12 cellular contexts compared by ENCODE assay signal in genomic region chrX:65707153-65707552, GRCh38. TPM values are rescaled to one million over a fixed set of nuclear protein-coding genes. Genes with fewer than 3 reads are reported as not detected.
DNase-seq lines count a peak whose midpoint lies in the region; ATAC-seq and TF ChIP-seq lines count a peak whose summit lies in the region.
"Had no signal": no experiment of that assay in that cellular context is flagged by ENCODE, and none has a peak within 500 bp of the region (broad histone marks: within the 10 kb centered on the region; RNA-seq: fewer than 3 reads in every experiment).

No MANE protein-coding gene starts in this region.

- peaks cover 49 to 63% of the 10 kb centered on the region in 2 donors for H3K4me1 Mint-ChIP-seq in natural killer cell treated with Interleukin-12 subunit alpha and Interleukin-12 subunit beta and Interleukin-15 and Interleukin-18, amount 100 ng/mL, for 72 hours (ENCODE audit: low read depth in 2 of 2)

- H3K4me3 Mint-ChIP-seq in natural killer cell treated with Interleukin-12 subunit alpha and Interleukin-12 subunit beta and Interleukin-15 and Interleukin-18, amount 100 ng/mL, for 72 hours, result peak overlapping the region; percentile 83

- H3K4me1 ChIP-seq in ACC112 (ENCODE audit: control insufficient read depth, insufficient read depth, low read length, unreplicated experiment) (peaks cover 48% of the 10 kb centered on the region), HUES48 (ENCODE audit: control insufficient read depth, insufficient read depth, low read length) (no peaks in the 10 kb centered on the region), breast epithelium (peaks cover 0 to 7% of the 10 kb centered on the region in 2 donors)

- no peak for DNase-seq in breast epithelium (ENCODE audit: low spot score in 2 of 2)
- no peak for DNase-seq in natural killer cell treated with Interleukin-12 subunit alpha and Interleukin-12 subunit beta and Interleukin-15 and Interleukin-18, amount 100 ng/mL, for 72 hours (ENCODE audit: low spot score)
- DNase-seq in MG63, result no peak
- DNase-seq in NCI-H2196 treated with DMSO at 0.1 percent for 48 hours (lab: John Stamatoyannopoulos, UW; ENCODE audit: unreplicated experiment), result no peak
- no peak for DNase-seq in activated CD4-positive, CD25-positive, alpha-beta regulatory T cell (lab: John Stamatoyannopoulos, UW)
- DNase-seq: activated gamma-delta T cell, Kasumi-1 had no signal

- H3K27me3 Mint-ChIP-seq in natural killer cell treated with Interleukin-12 subunit alpha and Interleukin-12 subunit beta and Interleukin-15 and Interleukin-18, amount 100 ng/mL, for 72 hours, result no peaks in the 10 kb centered on the region
- H3K27me3 Mint-ChIP-seq: progenitor cell of endocrine pancreas had no signal

- no peak overlapping the region for H3K4me3 ChIP-seq in ACC112 (ENCODE audit: low read depth, low read length)
- no peak overlapping the region for H3K4me3 ChIP-seq in HUES48 (ENCODE audit: low read depth, low read length)
- no peak overlapping the region for H3K4me3 ChIP-seq in breast epithelium
- no peak overlapping the region for H3K4me3 ChIP-seq in MG63
- H3K4me3 ChIP-seq: SJSA1 had no signal

- H3K27ac ChIP-seq in ACC112 (ENCODE audit: low read depth, low read length), result peak overlapping the region; percentile 96
- H3K27ac ChIP-seq in HUES48 (ENCODE audit: low read depth, low read length), result peak overlapping the region; percentile 47
- peak overlapping the region; percentile 84 to 89 for H3K27ac ChIP-seq in breast epithelium
- H3K27ac ChIP-seq: SJSA1 had no signal

- no peak for ATAC-seq in natural killer cell treated with Interleukin-12 subunit alpha and Interleukin-12 subunit beta and Interleukin-15 and Interleukin-18, amount 100 ng/mL, for 72 hours
- ATAC-seq in GM19351 (IDR thresholded peaks at IDR 0.05; ENCODE audit: unreplicated experiment), result no peak

- no peak overlapping the region for H3K9ac ChIP-seq in HUES48 (ENCODE audit: low read depth, low read length)

- H3K36me3 Mint-ChIP-seq in natural killer cell treated with Interleukin-12 subunit alpha and Interleukin-12 subunit beta and Interleukin-15 and Interleukin-18, amount 100 ng/mL, for 72 hours, result peaks cover 6% of the 10 kb centered on the region

- no peak for TF ChIP-seq POLR2A in breast epithelium (IDR thresholded peaks at IDR 0.05)

- intact Hi-C loops in breast epithelium (cut with DNase I; ENCODE audit: low total_unique reads), result no loop called here

- H2AFZ ChIP-seq in ACC112 (ENCODE audit: low read length, unreplicated experiment), result no peak overlapping the region

- no peaks in the 10 kb centered on the region for H3K36me3 ChIP-seq in ACC112 (ENCODE audit: insufficient read depth, low read length)
- no peaks in the 10 kb centered on the region for H3K36me3 ChIP-seq in HUES48 (ENCODE audit: control insufficient read depth, insufficient read depth, low read length)
- no peaks in the 10 kb centered on the region for H3K36me3 ChIP-seq in breast epithelium
- no peaks in the 10 kb centered on the region; the same call in 1 of the 2 replicates for H3K36me3 ChIP-seq in MG63

- H3K9me3 Mint-ChIP-seq in natural killer cell treated with Interleukin-12 subunit alpha and Interleukin-12 subunit beta and Interleukin-15 and Interleukin-18, amount 100 ng/mL, for 72 hours, result peaks cover 6% of the 10 kb centered on the region

- H3K79me2 ChIP-seq in ACC112 (ENCODE audit: control insufficient read depth, insufficient read depth, low read length, unreplicated experiment), result peaks cover 70% of the 10 kb centered on the region

- H3K9me3 ChIP-seq in HUES48 (ENCODE audit: control insufficient read depth, insufficient read depth, low read length), result peaks cover 26% of the 10 kb centered on the region
- H3K9me3 ChIP-seq in breast epithelium, result no peaks in the 10 kb centered on the region
- H3K9me3 ChIP-seq in MG63, result no peaks in the 10 kb centered on the region
- H3K9me3 ChIP-seq: SJSA1 had no signal

- H3K27me3 ChIP-seq in ACC112 (ENCODE audit: insufficient read depth, low read length) (no peaks in the 10 kb centered on the region), HUES48 (ENCODE audit: control insufficient read depth, insufficient read depth, low read length) (no peaks in the 10 kb centered on the region), breast epithelium (peaks cover 0 to 3% of the 10 kb centered on the region in 2 donors), MG63 (no peaks in the 10 kb centered on the region)
- H3K27me3 ChIP-seq: SJSA1 had no signal

- TF ChIP-seq CTCF in breast epithelium (IDR thresholded peaks at IDR 0.05), result no peak

- peak overlapping the region; percentile 90 to 98 for H3K27ac Mint-ChIP-seq in natural killer cell treated with Interleukin-12 subunit alpha and Interleukin-12 subunit beta and Interleukin-15 and Interleukin-18, amount 100 ng/mL, for 72 hours
- H3K27ac Mint-ChIP-seq: progenitor cell of endocrine pancreas had no signal

RNA-seq across cellular contexts. Expression of gene MSN, which starts 39.7 kb away (rescaled TPM):
- 100 to 1,000 TPM; 132 to 190 (median 182) TPM for total RNA-seq in breast epithelium
- total RNA-seq in natural killer cell treated with Interleukin-12 subunit alpha and Interleukin-12 subunit beta and Interleukin-15 and Interleukin-18, amount 100 ng/mL, for 72 hours, result 100 to 1,000 TPM; 392 to 703 TPM
- 303 and 315 TPM in 2 replicates for total RNA-seq in MG63 (2014; rRNA removed; shearing (Covaris generic); ENCODE audit: low replicate concordance)
